20 cellular contexts compared by ENCODE assay signal in genomic region chr17:39240631-39241030, GRCh38. TPM values are rescaled to one million over a fixed set of nuclear protein-coding genes. Genes with fewer than 3 reads are reported as not detected.
DNase-seq lines count a peak whose midpoint lies in the region; ATAC-seq and TF ChIP-seq lines count a peak whose summit lies in the region.
"Had no signal": no experiment of that assay in that cellular context is flagged by ENCODE, and none has a peak within 500 bp of the region (broad histone marks: within the 10 kb centered on the region; RNA-seq: fewer than 3 reads in every experiment).

No MANE protein-coding gene starts in this region.

- H3K79me2 ChIP-seq in OCI-LY7 (ENCODE audit: insufficient read depth, low read depth, low read length), result no peaks in the 10 kb centered on the region

- peak; percentile 7 for DNase-seq in activated CD4-positive, CD25-positive, alpha-beta regulatory T cell treated with anti-CD3 and anti-CD28 coated beads, Interleukin-2, amount 50 U/mL, for 72 hours
- DNase-seq in OCI-LY7 (ENCODE audit: low spot score), result no peak
- DNase-seq in mesenteric fat pad (ENCODE audit: low spot score), result peak; percentile 43
- peak; percentile 31 for DNase-seq in spleen
- DNase-seq in A673 (ENCODE audit: low spot score), result no peak
- DNase-seq in effector memory CD8-positive, alpha-beta T cell, result no peak
- DNase-seq: Calu3; CD4-positive, alpha-beta memory T cell; DMS79 treated with DMSO at 0.1 percent for 48 hours; GF-D8; HCEC 1CT had no signal

- no peaks in the 10 kb centered on the region for H3K27me3 Mint-ChIP-seq in effector memory CD8-positive, alpha-beta T cell

- POLR2A ChIA-PET in OCI-LY7 (lab: Charles Lee) (interaction anchor here (1.3 kb wide), 1 partner anchor 31 kb away, joined by 3 read pairs; no protein-coding TSS in a partner anchor), A673 (lab: Charles Lee; ENCODE audit: low non-redundant PET) (no interaction called here)

- H3K4me1 ChIP-seq in OCI-LY7 (ENCODE audit: insufficient read depth, low read length, poor library complexity, severe bottlenecking), result peaks cover 85% of the 10 kb centered on the region
- peaks cover 6 to 40% (median 34%) of the 10 kb centered on the region in 6 donors for H3K4me1 ChIP-seq in spleen
- H3K4me1 ChIP-seq in A673 (ENCODE audit: insufficient read depth, low read length, poor library complexity, severe bottlenecking), result peaks cover 10% of the 10 kb centered on the region

- H3K27ac Mint-ChIP-seq in effector memory CD8-positive, alpha-beta T cell, result no peak overlapping the region
- H3K27ac Mint-ChIP-seq: CD14-positive monocyte, GM23338 had no signal

- 84 to 93% (median 90%) methylated on average over 5 of the region's 5 CpGs for WGBS in spleen, 5 donors

- BruUV-seq in OCI-LY7 (replicated peaks; lab: Mats Ljungman, UMichigan) (no TSS peak), A673 (replicated peaks; lab: Mats Ljungman, UMichigan) (no TSS peak)

- no peak for ATAC-seq in activated CD4-positive, CD25-positive, alpha-beta regulatory T cell treated with anti-CD3 and anti-CD28 coated beads, Interleukin-2, amount 50 U/mL, for 24 hours
- no peak for ATAC-seq in effector memory CD8-positive, alpha-beta T cell (replicated peaks)
- ATAC-seq: A549 had no signal

- H3K9me3 ChIP-seq in OCI-LY7 (ENCODE audit: low read length) (no peaks in the 10 kb centered on the region), spleen (no peaks in the 10 kb centered on the region), A673 (ENCODE audit: low read depth, low read length, poor library complexity, severe bottlenecking) (no peaks in the 10 kb centered on the region)
- H3K9me3 ChIP-seq: A549, BLaER1 had no signal

- no peak overlapping the region for H3K4me3 Mint-ChIP-seq in effector memory CD8-positive, alpha-beta T cell
- H3K4me3 Mint-ChIP-seq: GM23338 had no signal

- TF ChIP-seq POLR2A in spleen (IDR thresholded peaks at IDR 0.05), result no peak

- H3K27me3 ChIP-seq in spleen (replicated peaks in 1 of 7) (peaks cover 0 to 47% (median 0%) of the 10 kb centered on the region in 7 donors), A673 (replicated peaks; ENCODE audit: insufficient read depth, low read depth, low read length, poor library complexity) (no peaks in the 10 kb centered on the region)
- H3K27me3 ChIP-seq: BLaER1 had no signal

- no peaks in the 10 kb centered on the region for H3K9me2 ChIP-seq in OCI-LY7 (ENCODE audit: insufficient read depth, low read length)

- H3K36me3 Mint-ChIP-seq in effector memory CD8-positive, alpha-beta T cell (ENCODE audit: insufficient read depth), result peaks cover 3% of the 10 kb centered on the region
- H3K36me3 Mint-ChIP-seq: CD14-positive monocyte; CD4-positive, alpha-beta memory T cell had no signal

- no peaks in the 10 kb centered on the region for H3K9me3 Mint-ChIP-seq in effector memory CD8-positive, alpha-beta T cell
- H3K9me3 Mint-ChIP-seq: CD14-positive monocyte, GM23338 had no signal

- no peak overlapping the region for H2AFZ ChIP-seq in OCI-LY7 (ENCODE audit: low read length)

- H3K27ac ChIP-seq in OCI-LY7 (ENCODE audit: low read depth, low read length, poor library complexity, severe bottlenecking), result peak overlapping the region; percentile 69
- no peak overlapping the region for H3K27ac ChIP-seq in spleen
- no peak overlapping the region for H3K27ac ChIP-seq in A673 (ENCODE audit: low read depth, low read length, poor library complexity, severe bottlenecking)
- H3K27ac ChIP-seq: 22Rv1, A549, BLaER1, HL-60 had no signal

- H3K36me3 ChIP-seq in OCI-LY7 (ENCODE audit: insufficient read depth, low read length), result no peaks in the 10 kb centered on the region
- H3K36me3 ChIP-seq in spleen, result no peaks in the 10 kb centered on the region
- H3K36me3 ChIP-seq in A673 (ENCODE audit: insufficient read depth, low read length, poor library complexity, severe bottlenecking), result no peaks in the 10 kb centered on the region
- H3K36me3 ChIP-seq: BLaER1 had no signal

- no peaks in the 10 kb centered on the region for H4K20me1 ChIP-seq in OCI-LY7 (ENCODE audit: insufficient read depth, low read length)

- CTCF ChIA-PET in OCI-LY7 (lab: Charles Lee; ENCODE audit: unreplicated experiment) (interaction anchor here (4.3 kb wide), 1 partner anchor 33 kb away, joined by 33 read pairs; no protein-coding TSS in a partner anchor), A673 (lab: Charles Lee) (no interaction called here)

- TF ChIP-seq CTCF in OCI-LY7 (conservative IDR thresholded peaks at IDR 0.05; ENCODE audit: low read length) (no peak), spleen (IDR thresholded peaks at IDR 0.05 in 8 of 11, conservative IDR thresholded peaks at IDR 0.05 in 3 of 11) (no peak), A673 (conservative IDR thresholded peaks at IDR 0.05; ENCODE audit: low read depth, low read length) (no peak)

- H3K4me1 Mint-ChIP-seq in effector memory CD8-positive, alpha-beta T cell (ENCODE audit: low read depth in 2 of 2), result peaks cover 27 to 34% of the 10 kb centered on the region in 2 donors

- H3K4me2 ChIP-seq in OCI-LY7 (ENCODE audit: low read length), result peak overlapping the region; percentile 49
- H3K4me2 ChIP-seq: A549 had no signal

- H3K4me3 ChIP-seq in OCI-LY7 (ENCODE audit: low read depth, low read length, poor library complexity, severe bottlenecking), result peak overlapping the region; percentile 59
- no peak overlapping the region for H3K4me3 ChIP-seq in spleen
- no peak overlapping the region for H3K4me3 ChIP-seq in A673 (ENCODE audit: low read depth, low read length, poor library complexity, severe bottlenecking)
- H3K4me3 ChIP-seq: A549, BLaER1 had no signal

- intact Hi-C loops in OCI-LY7 (cut with micrococcal nuclease; ENCODE audit: unreplicated experiment) (no loop called here), spleen (cut with DNase I; ENCODE audit: low total_unique reads) (loop anchor here (2.0 kb wide), 1 partner anchor 38 kb away; no protein-coding TSS in a partner anchor), A673 (cut with micrococcal nuclease; ENCODE audit: unreplicated experiment) (loop anchor here (5.0 kb wide), 2 partner anchors 88 to 258 kb away; partner anchors contain the start of gene PLXDC1)

RNA-seq across cellular contexts. Expression of gene STAC2, which starts 14.9 kb away (rescaled TPM):
- total RNA-seq in OCI-LY7 (2014; rRNA removed; shearing (Covaris generic)), result 0.03 TPM in 1 of 2 replicates, not detected in the other
- not detected in 2 replicates for total RNA-seq in OCI-LY7 (2022)
- total RNA-seq in mesenteric fat pad, result 0.16 TPM
- under 1 TPM in 2 of 7 donors, not detected in 5; 0.27 to 0.56 TPM for total RNA-seq in spleen
- polyA plus RNA-seq in spleen, result under 1 TPM in 1 of 3 donors, not detected in 2; 0.06 TPM
- 1.3 and 2.8 TPM in 2 replicates for total RNA-seq in A673 (2021)
- total RNA-seq: Calu3; CD4-positive, alpha-beta memory T cell; HT1080 had no signal
- polyA plus RNA-seq: AG04450; CD14-positive monocyte; CD4-positive, alpha-beta memory T cell had no signal

RNA-seq across cellular contexts. Expression of gene RPL19, which starts 40.5 kb away (rescaled TPM):
- 4,395 and 6,079 TPM in 2 replicates for total RNA-seq in OCI-LY7 (2014; rRNA removed; shearing (Covaris generic))
- total RNA-seq in OCI-LY7 (2022) (3,132 and 3,168 TPM in 2 replicates), mesenteric fat pad (1,346 TPM), spleen (1,000 to 10,000 TPM; 1,504 to 3,872 (median 2,079) TPM), A673 (2021) (950 and 1,115 TPM in 2 replicates)
- 1,000 to 10,000 TPM; 4,610 to 7,360 (median 6,812) TPM for polyA plus RNA-seq in spleen

RNA-seq across cellular contexts. Expression of gene CACNB1, which starts 43.2 kb away (rescaled TPM):
- total RNA-seq in OCI-LY7 (2014; rRNA removed; shearing (Covaris generic)), result 17.9 and 23.7 TPM in 2 replicates
- total RNA-seq in OCI-LY7 (2022), result 30.9 and 35.5 TPM in 2 replicates
- total RNA-seq in mesenteric fat pad, result 5.1 TPM
- total RNA-seq in spleen, result 10 to 100 TPM in 2 of 7 donors, 1 to 10 TPM in 5; 4.1 to 11.9 (median 7.1) TPM
- 1 to 10 TPM; 2.0 to 5.0 (median 4.2) TPM for polyA plus RNA-seq in spleen
- total RNA-seq in A673 (2021), result 8.0 and 10.4 TPM in 2 replicates

Comparison
In these comparisons a context has a peak if more than half of its experiments do, and no peak if none do; other contexts are left out.
1. DNase-seq: peak in activated CD4-positive, CD25-positive, alpha-beta regulatory T cell treated with anti-CD3 and anti-CD28 coated beads, Interleukin-2, amount 50 U/mL, for 72 hours (single experiment), mesenteric fat pad (single experiment) and spleen (single experiment); none in OCI-LY7 (single experiment), A673 (single experiment) and effector memory CD8-positive, alpha-beta T cell (0 of 3).